38 cellular contexts compared by ENCODE assay signal in the genomic region with DNA sequence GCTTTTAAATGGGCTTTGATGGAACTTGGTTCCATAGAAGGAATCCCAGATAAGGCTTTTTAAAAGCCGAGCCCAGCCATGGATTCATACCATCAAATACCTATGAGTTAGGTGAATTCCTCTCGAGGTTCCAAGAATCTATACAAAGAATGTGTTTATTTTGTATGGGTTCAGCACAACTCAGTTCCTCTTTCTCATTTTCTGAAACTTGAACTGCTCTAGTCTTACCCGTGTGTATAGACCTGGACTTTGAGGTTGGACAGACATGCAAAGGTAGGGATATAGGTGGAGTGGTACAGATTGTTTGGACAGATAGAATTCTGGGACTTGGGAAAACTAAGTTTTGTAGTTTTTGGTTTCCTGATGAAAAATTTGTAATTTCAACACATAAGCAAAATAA.
"Had no signal": no experiment of that assay in that cellular context is flagged by ENCODE, and none has a peak within 500 bp of the region (broad histone marks: within the 10 kb centered on the region; RNA-seq: fewer than 3 reads in every experiment).

No MANE protein-coding gene starts in this region.

- H3K36me3 ChIP-seq: ascending aorta, cardiac muscle cell had no signal

- H3K36me3 Mint-ChIP-seq: activated CD8-positive, alpha-beta memory T cell treated with anti-CD3 and anti-CD28 coated beads, Interleukin-2, amount 10 ng/mL, durations not matched to agents 7 days and 5 days; activated naive CD4-positive, alpha-beta T cell treated with anti-CD3 and anti-CD28 coated beads, Interleukin-2, amount 10 ng/mL, durations not matched to agents 7 days and 5 days; activated naive CD4-positive, alpha-beta T cell treated with anti-CD3 and anti-CD28 coated beads, Interleukin-2, amount 50 U/mL, for 24 hours; activated naive CD8-positive, alpha-beta T cell; activated naive CD8-positive, alpha-beta T cell treated with anti-CD3 and anti-CD28 coated beads, Interleukin-2, amount 10 ng/mL, durations not matched to agents 7 days and 5 days; brain had no signal

- H3K9me3 ChIP-seq: ascending aorta had no signal

- H3K27ac Mint-ChIP-seq: activated B cell treated with CpG ODN at 0.5 μM for 24 hours; activated CD4-positive, alpha-beta memory T cell treated with anti-CD3 and anti-CD28 coated beads, Interleukin-2, amount 10 ng/mL, durations not matched to agents 7 days and 5 days; activated CD4-positive, alpha-beta T cell treated with anti-CD3 and anti-CD28 coated beads for 36 hours; activated CD4-positive, alpha-beta T cell treated with anti-CD3 and anti-CD28 coated beads, Interleukin-2, amount 10 ng/mL, durations not matched to agents 7 days and 5 days; activated CD8-positive, alpha-beta memory T cell treated with anti-CD3 and anti-CD28 coated beads, Interleukin-2, amount 10 ng/mL, durations not matched to agents 7 days and 5 days; activated CD8-positive, alpha-beta T cell treated with anti-CD3 and anti-CD28 coated beads, Interleukin-2, amount 10 ng/mL, durations not matched to agents 7 days and 5 days; activated naive CD4-positive, alpha-beta T cell treated with anti-CD3 and anti-CD28 coated beads, Interleukin-2, amount 10 ng/mL, durations not matched to agents 7 days and 5 days; activated naive CD4-positive, alpha-beta T cell treated with anti-CD3 and anti-CD28 coated beads, Interleukin-2, amount 50 U/mL, for 24 hours; activated naive CD8-positive, alpha-beta T cell; activated naive CD8-positive, alpha-beta T cell treated with anti-CD3 and anti-CD28 coated beads, Interleukin-2, amount 10 ng/mL, durations not matched to agents 7 days and 5 days; activated naive CD8-positive, alpha-beta T cell treated with anti-CD3 and anti-CD28 coated beads, Interleukin-2, amount 50 U/mL, for 24 hours; activated T-cell treated with anti-CD3 and anti-CD28 coated beads, Interleukin-2, amount 50 U/mL, for 24 hours; activated T-helper 2 cell treated with anti-CD3 and anti-CD28 coated beads, Interferon-gamma antibody, Interleukin-2, Interleukin-4, amounts not matched to agents 10 μg/mL and 5 μg/mL and 100 μg/mL, durations not matched to agents 14 hours and 24 hours and 36 hours; brain; T-helper 1 cell treated with Interleukin-12 subunit alpha and Interleukin-12 subunit beta and Interleukin-4 antibody, amounts not matched to agents 30 μg/mL and 1 μg/mL, for 36 hours; T-helper 2 cell treated with Interferon-gamma antibody and Interleukin-4, amounts not matched to agents 5 μg/mL and 100 μg/mL, for 36 hours had no signal

- H3K4me3 Mint-ChIP-seq: activated B cell treated with CpG ODN at 0.5 μM for 24 hours; activated CD4-positive, alpha-beta memory T cell treated with anti-CD3 and anti-CD28 coated beads, Interleukin-2, amount 10 ng/mL, durations not matched to agents 7 days and 5 days; activated CD4-positive, alpha-beta T cell treated with anti-CD3 and anti-CD28 coated beads for 36 hours; activated CD4-positive, alpha-beta T cell treated with anti-CD3 and anti-CD28 coated beads, Interleukin-2, amount 10 ng/mL, durations not matched to agents 7 days and 5 days; activated CD8-positive, alpha-beta memory T cell treated with anti-CD3 and anti-CD28 coated beads, Interleukin-2, amount 10 ng/mL, durations not matched to agents 7 days and 5 days; activated CD8-positive, alpha-beta T cell treated with anti-CD3 and anti-CD28 coated beads, Interleukin-2, amount 10 ng/mL, durations not matched to agents 7 days and 5 days; activated naive CD4-positive, alpha-beta T cell treated with anti-CD3 and anti-CD28 coated beads, Interleukin-2, amount 10 ng/mL, durations not matched to agents 7 days and 5 days; activated naive CD4-positive, alpha-beta T cell treated with anti-CD3 and anti-CD28 coated beads, Interleukin-2, amount 50 U/mL, for 24 hours; activated naive CD8-positive, alpha-beta T cell; activated naive CD8-positive, alpha-beta T cell treated with anti-CD3 and anti-CD28 coated beads, Interleukin-2, amount 10 ng/mL, durations not matched to agents 7 days and 5 days; activated naive CD8-positive, alpha-beta T cell treated with anti-CD3 and anti-CD28 coated beads, Interleukin-2, amount 50 U/mL, for 24 hours; activated T-cell treated with anti-CD3 and anti-CD28 coated beads, Interleukin-2, amount 50 U/mL, for 24 hours; brain; central memory CD8-positive, alpha-beta T cell; T-helper 1 cell treated with Interleukin-12 subunit alpha and Interleukin-12 subunit beta and Interleukin-4 antibody, amounts not matched to agents 30 μg/mL and 1 μg/mL, for 36 hours; T-helper 2 cell treated with Interferon-gamma antibody and Interleukin-4, amounts not matched to agents 5 μg/mL and 100 μg/mL, for 36 hours had no signal

- H3K27ac ChIP-seq: ascending aorta, cardiac muscle cell, VCaP had no signal

- H3K4me3 ChIP-seq: ascending aorta, cardiac muscle cell had no signal

- ATAC-seq: activated CD4-positive, alpha-beta T cell treated with anti-CD3 and anti-CD28 coated beads for 36 hours; activated CD8-positive, alpha-beta memory T cell treated with anti-CD3 and anti-CD28 coated beads, Interleukin-2, amount 10 ng/mL, durations not matched to agents 7 days and 5 days; activated CD8-positive, alpha-beta T cell treated with anti-CD3 and anti-CD28 coated beads, Interleukin-2, amount 10 ng/mL, durations not matched to agents 7 days and 5 days; activated naive CD8-positive, alpha-beta T cell treated with anti-CD3 and anti-CD28 coated beads, Interleukin-2, amount 50 U/mL, for 24 hours had no signal

- DNase-seq: activated B cell treated with CpG ODN at 0.5 μM for 24 hours; activated CD4-positive, alpha-beta memory T cell treated with anti-CD3 and anti-CD28 coated beads, Interleukin-2, amount 10 ng/mL, durations not matched to agents 7 days and 5 days; activated CD4-positive, alpha-beta T cell treated with anti-CD3 and anti-CD28 coated beads for 36 hours; activated CD4-positive, alpha-beta T cell treated with anti-CD3 and anti-CD28 coated beads for 48 hours; activated CD4-positive, alpha-beta T cell treated with anti-CD3 and anti-CD28 coated beads, Interleukin-2, amount 10 ng/mL, durations not matched to agents 7 days and 5 days; activated CD4-positive, alpha-beta T cell treated with anti-CD3 and anti-CD28 coated beads, Interleukin-2, amount 50 U/mL, for 48 hours; activated CD4-positive, CD25-positive, alpha-beta regulatory T cell treated with anti-CD3 and anti-CD28 coated beads, Interleukin-2, amount 50 U/mL, for 72 hours; activated CD8-positive, alpha-beta memory T cell treated with anti-CD3 and anti-CD28 coated beads for 24 hours; activated CD8-positive, alpha-beta memory T cell treated with anti-CD3 and anti-CD28 coated beads, Interleukin-2, amount 10 ng/mL, durations not matched to agents 7 days and 5 days; activated CD8-positive, alpha-beta memory T cell treated with anti-CD3 and anti-CD28 coated beads, Interleukin-2, amount 50 U/mL, for 48 hours; activated CD8-positive, alpha-beta T cell treated with anti-CD3 and anti-CD28 coated beads, Interleukin-2, amount 10 ng/mL, durations not matched to agents 7 days and 5 days; activated effector memory CD4-positive, alpha-beta T cell treated with Interleukin-2 at 50 U/mL for 16 hours; activated gamma-delta T cell; activated naive CD4-positive, alpha-beta T cell treated with anti-CD3 and anti-CD28 coated beads, Interleukin-2, amount 10 ng/mL, durations not matched to agents 7 days and 5 days; activated naive CD4-positive, alpha-beta T cell treated with Interleukin-2 at 50 U/mL for 16 hours; activated naive CD8-positive, alpha-beta T cell treated with anti-CD3 and anti-CD28 coated beads, Interleukin-2, amount 10 ng/mL, durations not matched to agents 7 days and 5 days; activated naive CD8-positive, alpha-beta T cell treated with anti-CD3 and anti-CD28 coated beads, Interleukin-2, amount 50 U/mL, for 24 hours; activated T-cell treated with anti-CD3 and anti-CD28 coated beads, Interleukin-2, amount 50 U/mL, for 24 hours; activated T-cell treated with anti-CD3 and anti-CD28 coated beads, Interleukin-2, amount 50 U/mL, for 48 hours; amygdala; anterior cingulate cortex; caudate nucleus; cerebellar nuclear complex; T-helper 1 cell; T-helper 2 cell; T-helper 9 cell had no signal

- H3K27me3 ChIP-seq: ascending aorta, cardiac muscle cell had no signal

- H3K9me3 Mint-ChIP-seq: activated B cell treated with CpG ODN at 0.5 μM for 24 hours; activated CD4-positive, alpha-beta memory T cell treated with anti-CD3 and anti-CD28 coated beads, Interleukin-2, amount 10 ng/mL, durations not matched to agents 7 days and 5 days; activated naive CD4-positive, alpha-beta T cell treated with anti-CD3 and anti-CD28 coated beads, Interleukin-2, amount 10 ng/mL, durations not matched to agents 7 days and 5 days; activated naive CD8-positive, alpha-beta T cell treated with anti-CD3 and anti-CD28 coated beads, Interleukin-2, amount 10 ng/mL, durations not matched to agents 7 days and 5 days; activated naive CD8-positive, alpha-beta T cell treated with anti-CD3 and anti-CD28 coated beads, Interleukin-2, amount 50 U/mL, for 24 hours; brain; T-helper 1 cell treated with Interleukin-12 subunit alpha and Interleukin-12 subunit beta and Interleukin-4 antibody, amounts not matched to agents 30 μg/mL and 1 μg/mL, for 36 hours had no signal

- H3K4me1 Mint-ChIP-seq: activated CD4-positive, alpha-beta memory T cell treated with anti-CD3 and anti-CD28 coated beads, Interleukin-2, amount 10 ng/mL, durations not matched to agents 7 days and 5 days; activated CD4-positive, alpha-beta T cell treated with anti-CD3 and anti-CD28 coated beads for 36 hours; activated CD4-positive, alpha-beta T cell treated with anti-CD3 and anti-CD28 coated beads, Interleukin-2, amount 10 ng/mL, durations not matched to agents 7 days and 5 days; activated CD8-positive, alpha-beta memory T cell treated with anti-CD3 and anti-CD28 coated beads, Interleukin-2, amount 10 ng/mL, durations not matched to agents 7 days and 5 days; activated naive CD4-positive, alpha-beta T cell treated with anti-CD3 and anti-CD28 coated beads, Interleukin-2, amount 10 ng/mL, durations not matched to agents 7 days and 5 days; activated naive CD4-positive, alpha-beta T cell treated with anti-CD3 and anti-CD28 coated beads, Interleukin-2, amount 50 U/mL, for 24 hours; activated naive CD8-positive, alpha-beta T cell treated with anti-CD3 and anti-CD28 coated beads, Interleukin-2, amount 10 ng/mL, durations not matched to agents 7 days and 5 days; activated naive CD8-positive, alpha-beta T cell treated with anti-CD3 and anti-CD28 coated beads, Interleukin-2, amount 50 U/mL, for 24 hours; central memory CD8-positive, alpha-beta T cell had no signal

- FAIRE-seq: bronchial epithelial cell, TTC549 had no signal

- H3K27me3 Mint-ChIP-seq: activated B cell treated with CpG ODN at 0.5 μM for 24 hours; activated CD4-positive, alpha-beta memory T cell treated with anti-CD3 and anti-CD28 coated beads, Interleukin-2, amount 10 ng/mL, durations not matched to agents 7 days and 5 days; activated CD4-positive, alpha-beta T cell treated with anti-CD3 and anti-CD28 coated beads for 36 hours; activated CD4-positive, alpha-beta T cell treated with anti-CD3 and anti-CD28 coated beads, Interleukin-2, amount 10 ng/mL, durations not matched to agents 7 days and 5 days; activated CD8-positive, alpha-beta memory T cell treated with anti-CD3 and anti-CD28 coated beads, Interleukin-2, amount 10 ng/mL, durations not matched to agents 7 days and 5 days; activated naive CD4-positive, alpha-beta T cell treated with anti-CD3 and anti-CD28 coated beads, Interleukin-2, amount 10 ng/mL, durations not matched to agents 7 days and 5 days; activated naive CD4-positive, alpha-beta T cell treated with anti-CD3 and anti-CD28 coated beads, Interleukin-2, amount 50 U/mL, for 24 hours; activated naive CD8-positive, alpha-beta T cell; activated naive CD8-positive, alpha-beta T cell treated with anti-CD3 and anti-CD28 coated beads, Interleukin-2, amount 10 ng/mL, durations not matched to agents 7 days and 5 days; activated naive CD8-positive, alpha-beta T cell treated with anti-CD3 and anti-CD28 coated beads, Interleukin-2, amount 50 U/mL, for 24 hours; activated T-cell treated with anti-CD3 and anti-CD28 coated beads, Interleukin-2, amount 50 U/mL, for 24 hours; brain; central memory CD8-positive, alpha-beta T cell had no signal
